In genomic region chr10:2439983-2440382, GRCh38 we compare ENCODE assay signal across 3 cellular contexts.
"Had no signal": no experiment of that assay in that cellular context is flagged by ENCODE, and none has a peak within 500 bp of the region (broad histone marks: within the 10 kb centered on the region; RNA-seq: fewer than 3 reads in every experiment).

No MANE protein-coding gene starts in this region.

- ATAC-seq: GM12878 had no signal

- H3K4me3 ChIP-seq: GM12878 had no signal

- DNase-seq: GDM1, GF-D8 had no signal
